Comparison of ENCODE assay signal across 8 cellular contexts in the genomic region with DNA sequence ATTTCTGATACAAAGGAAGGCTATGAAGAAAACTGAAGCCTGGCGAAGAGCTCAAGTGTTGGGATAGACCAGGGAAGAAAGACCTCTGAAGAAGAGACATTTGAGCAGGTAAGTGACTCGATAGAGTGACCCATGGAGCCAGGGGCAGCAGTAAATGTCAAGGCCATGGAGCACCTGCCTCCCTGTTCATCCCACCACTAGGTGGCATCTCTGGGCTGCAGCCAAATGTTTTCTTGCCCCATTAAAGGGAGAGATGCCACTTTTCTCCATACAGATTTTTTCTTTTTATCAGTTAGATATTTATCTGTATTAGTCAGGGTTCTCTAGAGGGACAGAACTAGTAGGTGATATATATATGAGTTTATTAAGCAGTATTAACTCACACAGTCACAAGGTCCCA. TPM values are rescaled to one million over a fixed set of nuclear protein-coding genes. Genes with fewer than 3 reads are reported as not detected.
A peak's percentile ranks its signal among the peaks of the same experiment; 100 is the strongest.
DNase-seq lines count a peak whose midpoint lies in the region; ATAC-seq, FAIRE-seq and TF ChIP-seq lines count a peak whose summit lies in the region.

No MANE protein-coding gene starts in this region.

- peaks cover 13% of the 10 kb centered on the region for H3K4me1 Mint-ChIP-seq in WTC11

- no peak for TF ChIP-seq EP300 in upper lobe of left lung (IDR thresholded peaks at IDR 0.05)

- H3K4me3 Mint-ChIP-seq in WTC11, result no peak overlapping the region

- H3K4me3 ChIP-seq in AG04449 (ENCODE audit: low read depth, low read length), result no peak overlapping the region
- no peak overlapping the region for H3K4me3 ChIP-seq in choroid plexus epithelial cell (ENCODE audit: low read depth, low read length)
- no peak overlapping the region for H3K4me3 ChIP-seq in mucosa of descending colon
- no peak overlapping the region for H3K4me3 ChIP-seq in upper lobe of left lung

- POLR2A ChIA-PET in AG04449 (lab: Yijun Ruan, JAX), result no interaction called here
- POLR2A ChIA-PET in WTC11 (lab: Charles Lee), result no interaction called here

- DNase-seq in AG04449 (ENCODE audit: low read depth, low spot score), result no peak
- peak; percentile 5 for DNase-seq in GM18507 (ENCODE audit: extremely low spot score, insufficient read length, low read depth)
- DNase-seq in NCI-H2171 (lab: John Stamatoyannopoulos, UW), result peak; percentile 15
- peak; percentile 65 for DNase-seq in WTC11 (ENCODE audit: low spot score)
- DNase-seq in choroid plexus epithelial cell (ENCODE audit: low read depth), result peak; percentile 41
- peak in 2 of 3 donors; percentile 60 to 64 for DNase-seq in mucosa of descending colon
- peak in 1 of 2 donors; percentile 51 for DNase-seq in upper lobe of left lung

- H3K27ac ChIP-seq in upper lobe of left lung, result no peak overlapping the region

- H3K4me1 ChIP-seq in mucosa of descending colon (ENCODE audit: low read depth) (no peaks in the 10 kb centered on the region), upper lobe of left lung (no peaks in the 10 kb centered on the region)

- TF ChIP-seq POLR2A in upper lobe of left lung (IDR thresholded peaks at IDR 0.05), result no peak

- TF ChIP-seq CTCF in AG04449 (IDR thresholded peaks at IDR 0.05; ENCODE audit: insufficient read depth, low read length, missing control alignments), result peak; percentile 48
- peak; percentile 42 for TF ChIP-seq CTCF in WTC11 (IDR thresholded peaks at IDR 0.05)
- TF ChIP-seq CTCF in choroid plexus epithelial cell (conservative IDR thresholded peaks at IDR 0.05; ENCODE audit: low read depth, low read length), result peak; percentile 67
- TF ChIP-seq CTCF in mucosa of descending colon (IDR thresholded peaks at IDR 0.05), result peak; percentile 39
- TF ChIP-seq CTCF in upper lobe of left lung (IDR thresholded peaks at IDR 0.05), result peak; percentile 17 to 55 (median 52)

- CTCF ChIA-PET in AG04449 (lab: Yijun Ruan, JAX) (interaction anchor here (0.6 to 2.4 kb wide), 4 partner anchors 9 to 195 kb away, joined by 3 to 17 read pairs (median 4); no protein-coding TSS in a partner anchor), WTC11 (lab: Charles Lee) (interaction anchor here (1.4 to 1.9 kb wide), 4 partner anchors 9 to 25 kb away, joined by 4 to 11 read pairs (median 6); no protein-coding TSS in a partner anchor)

- no peaks in the 10 kb centered on the region; the same call in 1 of the 2 replicates for H3K27me3 Mint-ChIP-seq in WTC11 (ENCODE audit: low read depth)

- peak; percentile 23; the same call in 1 of the 2 replicates for ATAC-seq in WTC11
- ATAC-seq in mucosa of descending colon, result peak; percentile 49
- ATAC-seq in upper lobe of left lung (ENCODE audit: low FRiP score in 2 of 2), result no peak
- ATAC-seq in GM18907 (IDR thresholded peaks at IDR 0.05; ENCODE audit: unreplicated experiment), result no peak

- H3K9me3 Mint-ChIP-seq in WTC11, result no peaks in the 10 kb centered on the region

- no peaks in the 10 kb centered on the region for H3K9me3 ChIP-seq in mucosa of descending colon
- no peaks in the 10 kb centered on the region for H3K9me3 ChIP-seq in upper lobe of left lung

- 28 to 41% methylated on average over 2 of the region's 2 CpGs for WGBS in upper lobe of left lung, 2 donors

- peak; percentile 88 for FAIRE-seq in GM18507 (lab: Jason Lieb, UNC)

- no peaks in the 10 kb centered on the region for H3K27me3 ChIP-seq in upper lobe of left lung

- H3K36me3 ChIP-seq in mucosa of descending colon (ENCODE audit: low read depth) (no peaks in the 10 kb centered on the region), upper lobe of left lung (no peaks in the 10 kb centered on the region)

- no peak overlapping the region for H3K27ac Mint-ChIP-seq in WTC11

- intact Hi-C loops in mucosa of descending colon (cut with DNase I, micrococcal nuclease), result no loop called here

- no peaks in the 10 kb centered on the region for H3K36me3 Mint-ChIP-seq in WTC11

TF ChIP-seq in WTC11, 78 proteins besides CTCF, POLR2A, EP300 and RAD21:
- TF ChIP-seq, protein P1, sequence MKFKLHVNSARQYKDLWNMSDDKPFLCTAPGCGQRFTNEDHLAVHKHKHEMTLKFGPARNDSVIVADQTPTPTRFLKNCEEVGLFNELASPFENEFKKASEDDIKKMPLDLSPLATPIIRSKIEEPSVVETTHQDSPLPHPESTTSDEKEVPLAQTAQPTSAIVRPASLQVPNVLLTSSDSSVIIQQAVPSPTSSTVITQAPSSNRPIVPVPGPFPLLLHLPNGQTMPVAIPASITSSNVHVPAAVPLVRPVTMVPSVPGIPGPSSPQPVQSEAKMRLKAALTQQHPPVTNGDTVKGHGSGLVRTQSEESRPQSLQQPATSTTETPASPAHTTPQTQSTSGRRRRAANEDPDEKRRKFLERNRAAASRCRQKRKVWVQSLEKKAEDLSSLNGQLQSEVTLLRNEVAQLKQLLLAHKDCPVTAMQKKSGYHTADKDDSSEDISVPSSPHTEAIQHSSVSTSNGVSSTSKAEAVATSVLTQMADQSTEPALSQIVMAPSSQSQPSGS (CRISPR knock-in tag; IDR thresholded peaks at IDR 0.05; ENCODE audit: borderline replicate concordance, low read depth), result no peak
- TF ChIP-seq ZNF121 (CRISPR knock-in tag; IDR thresholded peaks at IDR 0.05) (no peak), CDX4 (CRISPR knock-in tag; IDR thresholded peaks at IDR 0.05; ENCODE audit: borderline replicate concordance) (no peak), SP1 (CRISPR knock-in tag; conservative IDR thresholded peaks at IDR 0.05) (no peak), ZNF416 (CRISPR knock-in tag; IDR thresholded peaks at IDR 0.05) (no peak), FOXP1 (CRISPR knock-in tag; IDR thresholded peaks at IDR 0.05; ENCODE audit: borderline replicate concordance) (no peak), MYBL2 (CRISPR knock-in tag; IDR thresholded peaks at IDR 0.05) (no peak), NFE2L1 (CRISPR knock-in tag; IDR thresholded peaks at IDR 0.05) (no peak), RORB (CRISPR knock-in tag; IDR thresholded peaks at IDR 0.05) (no peak), ZBTB43 (CRISPR knock-in tag; IDR thresholded peaks at IDR 0.05) (no peak), ZNF423 (CRISPR knock-in tag; IDR thresholded peaks at IDR 0.05) (no peak)
- TF ChIP-seq, protein P2, sequence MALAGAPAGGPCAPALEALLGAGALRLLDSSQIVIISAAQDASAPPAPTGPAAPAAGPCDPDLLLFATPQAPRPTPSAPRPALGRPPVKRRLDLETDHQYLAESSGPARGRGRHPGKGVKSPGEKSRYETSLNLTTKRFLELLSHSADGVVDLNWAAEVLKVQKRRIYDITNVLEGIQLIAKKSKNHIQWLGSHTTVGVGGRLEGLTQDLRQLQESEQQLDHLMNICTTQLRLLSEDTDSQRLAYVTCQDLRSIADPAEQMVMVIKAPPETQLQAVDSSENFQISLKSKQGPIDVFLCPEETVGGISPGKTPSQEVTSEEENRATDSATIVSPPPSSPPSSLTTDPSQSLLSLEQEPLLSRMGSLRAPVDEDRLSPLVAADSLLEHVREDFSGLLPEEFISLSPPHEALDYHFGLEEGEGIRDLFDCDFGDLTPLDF (CRISPR knock-in tag; IDR thresholded peaks at IDR 0.05), result no peak
- TF ChIP-seq, protein P3, sequence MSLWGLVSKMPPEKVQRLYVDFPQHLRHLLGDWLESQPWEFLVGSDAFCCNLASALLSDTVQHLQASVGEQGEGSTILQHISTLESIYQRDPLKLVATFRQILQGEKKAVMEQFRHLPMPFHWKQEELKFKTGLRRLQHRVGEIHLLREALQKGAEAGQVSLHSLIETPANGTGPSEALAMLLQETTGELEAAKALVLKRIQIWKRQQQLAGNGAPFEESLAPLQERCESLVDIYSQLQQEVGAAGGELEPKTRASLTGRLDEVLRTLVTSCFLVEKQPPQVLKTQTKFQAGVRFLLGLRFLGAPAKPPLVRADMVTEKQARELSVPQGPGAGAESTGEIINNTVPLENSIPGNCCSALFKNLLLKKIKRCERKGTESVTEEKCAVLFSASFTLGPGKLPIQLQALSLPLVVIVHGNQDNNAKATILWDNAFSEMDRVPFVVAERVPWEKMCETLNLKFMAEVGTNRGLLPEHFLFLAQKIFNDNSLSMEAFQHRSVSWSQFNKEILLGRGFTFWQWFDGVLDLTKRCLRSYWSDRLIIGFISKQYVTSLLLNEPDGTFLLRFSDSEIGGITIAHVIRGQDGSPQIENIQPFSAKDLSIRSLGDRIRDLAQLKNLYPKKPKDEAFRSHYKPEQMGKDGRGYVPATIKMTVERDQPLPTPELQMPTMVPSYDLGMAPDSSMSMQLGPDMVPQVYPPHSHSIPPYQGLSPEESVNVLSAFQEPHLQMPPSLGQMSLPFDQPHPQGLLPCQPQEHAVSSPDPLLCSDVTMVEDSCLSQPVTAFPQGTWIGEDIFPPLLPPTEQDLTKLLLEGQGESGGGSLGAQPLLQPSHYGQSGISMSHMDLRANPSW (CRISPR knock-in tag; conservative IDR thresholded peaks at IDR 0.05; ENCODE audit: low read depth), result no peak

RNA-seq across cellular contexts. Expression of gene ZNF81, which starts 4.9 kb away (rescaled TPM):
- total RNA-seq in WTC11 (2021) (8.9 to 12.0 TPM (median 11.9 TPM) in 3 replicates), mucosa of descending colon (10 to 100 TPM; 11.1 to 18.3 (median 12.9) TPM), upper lobe of left lung (10 to 100 TPM in 2 of 6 donors, 1 to 10 TPM in 4; 3.2 to 22.0 (median 9.0) TPM)

Comparison
In these comparisons a context has a peak if more than half of its experiments do, and no peak if none do; other contexts are left out.
1. ATAC-seq: peak in WTC11 (single experiment) and mucosa of descending colon (single experiment); none in upper lobe of left lung (0 of 2) and GM18907 (single experiment).
2. Peak in every context shown above with its lines, with median percentiles within 50 percentile points of each other: CTCF ChIP-seq.